ENCODE assay signal across 23 cellular contexts in genomic region chr1:2043886-2044285, GRCh38. TPM values are rescaled to one million over a fixed set of nuclear protein-coding genes. Genes with fewer than 3 reads are reported as not detected.
DNase-seq lines count a peak whose midpoint lies in the region; ATAC-seq and TF ChIP-seq lines count a peak whose summit lies in the region.
"Had no signal": no experiment of that assay in that cellular context is flagged by ENCODE, and none has a peak within 500 bp of the region (broad histone marks: within the 10 kb centered on the region; RNA-seq: fewer than 3 reads in every experiment).

No MANE protein-coding gene starts in this region.

- H4K5ac ChIP-seq in IMR-90 (ENCODE audit: low read depth, low read length): no peak overlapping the region

- BruUV-seq in IMR-90 (replicated peaks; lab: Mats Ljungman, UMichigan): no TSS peak

- no peaks in the 10 kb centered on the region for H3K9me3 Mint-ChIP-seq in activated CD4-positive, alpha-beta T cell treated with anti-CD3 and anti-CD28 coated beads for 36 hours (ENCODE audit: low read depth)
- no peaks in the 10 kb centered on the region for H3K9me3 Mint-ChIP-seq in effector memory CD8-positive, alpha-beta T cell

- no peak overlapping the region for H2AK5ac ChIP-seq in IMR-90 (ENCODE audit: low read depth, low read length)
- peak overlapping the region; percentile 94 for H2AK5ac ChIP-seq in neuronal stem cell (ENCODE audit: low read depth, low read length)

- in situ Hi-C loops in IMR-90 (cut with MboI; ENCODE audit: low sequenced_read_pairs): loop anchor here (10.0 kb wide), 1 partner anchor 89 kb away; no protein-coding TSS in a partner anchor

- H2AK9ac ChIP-seq in IMR-90 (replicated peaks; ENCODE audit: low read depth, low read length, poor library complexity): no peak overlapping the region

- H3K4me3 ChIP-seq in IMR-90 (ENCODE audit: insufficient read depth, low read depth, low read length) (no peak overlapping the region), neuronal stem cell (ENCODE audit: low read length in 2 of 2) (no peak overlapping the region)

- H3K79me1 ChIP-seq in IMR-90 (ENCODE audit: low read depth in 1 of 2, low read length in 2 of 2) (no peaks in the 10 kb centered on the region), neuronal stem cell (ENCODE audit: low read depth, low read length) (no peaks in the 10 kb centered on the region)

- H3K9ac ChIP-seq in IMR-90 (ENCODE audit: low read depth, low read length) (no peak overlapping the region), neuronal stem cell (ENCODE audit: low read depth, low read length, poor library complexity) (peak overlapping the region; percentile 44)
- H3K9ac ChIP-seq: SK-N-SH had no signal

- TF ChIP-seq POLR2A in IMR-90 (IDR thresholded peaks at IDR 0.05; ENCODE audit: low read depth, low read length): no peak

- H2BK12ac ChIP-seq in neuronal stem cell (ENCODE audit: low read length): peak overlapping the region; percentile 98

- H2AFZ ChIP-seq in IMR-90 (replicated peaks; ENCODE audit: low read length, poor library complexity) (peak overlapping the region; percentile 32), neuronal stem cell (ENCODE audit: low read length) (no peak overlapping the region)

- H3K27me3 ChIP-seq in IMR-90 (ENCODE audit: control insufficient read depth, insufficient read depth, low read length) (peaks cover 43% of the 10 kb centered on the region), neuronal stem cell (ENCODE audit: control insufficient read depth in 3 of 3, insufficient read depth in 3 of 3, low read depth in 1 of 3, low read length in 3 of 3) (peaks cover 0 to 83% (median 24%) of the 10 kb centered on the region in 3 experiments)
- H3K27me3 ChIP-seq: testis had no signal

- peaks cover 8% of the 10 kb centered on the region for H3K27me3 Mint-ChIP-seq in activated CD4-positive, alpha-beta T cell treated with anti-CD3 and anti-CD28 coated beads for 36 hours
- H3K27me3 Mint-ChIP-seq in effector memory CD8-positive, alpha-beta T cell: peaks cover 0 to 10% of the 10 kb centered on the region in 2 donors

- no peak overlapping the region for H4K8ac ChIP-seq in IMR-90 (ENCODE audit: low read depth in 2 of 2, low read length in 2 of 2)
- peak overlapping the region; percentile 23 for H4K8ac ChIP-seq in neuronal stem cell (ENCODE audit: low read depth, low read length)

- dilution Hi-C loops in IMR-90 (cut with HindIII; ENCODE audit: low sequenced_read_pairs, unreplicated experiment): no loop called here

- H2BK15ac ChIP-seq in IMR-90 (ENCODE audit: low read depth, low read length): no peak overlapping the region
- peak overlapping the region; percentile 85 for H2BK15ac ChIP-seq in neuronal stem cell (ENCODE audit: low read length)

- no peak for ATAC-seq in activated CD4-positive, alpha-beta T cell treated with anti-CD3 and anti-CD28 coated beads for 36 hours
- no peak for ATAC-seq in IMR-90 (ENCODE audit: low read depth)
- ATAC-seq in effector memory CD8-positive, alpha-beta T cell (replicated peaks): no peak

- no peaks in the 10 kb centered on the region; the same call in 1 of the 2 replicates for H4K20me1 ChIP-seq in IMR-90 (ENCODE audit: insufficient read depth, low read length)

- no peak for TF ChIP-seq CTCF in IMR-90 (conservative IDR thresholded peaks at IDR 0.05; ENCODE audit: low read depth, low read length)

- no peaks in the 10 kb centered on the region for H3K9me1 ChIP-seq in IMR-90 (ENCODE audit: insufficient read depth, low read length)

- POLR2A ChIA-PET in activated CD4-positive, alpha-beta T cell treated with anti-CD3 and anti-CD28 coated beads for 36 hours (lab: Charles Lee): no interaction called here
- POLR2A ChIA-PET in IMR-90 (lab: Charles Lee; ENCODE audit: unreplicated experiment): no interaction called here

- no peak overlapping the region for H2BK5ac ChIP-seq in IMR-90 (ENCODE audit: low read depth, low read length, poor library complexity, severe bottlenecking)
- peak overlapping the region; percentile 66 for H2BK5ac ChIP-seq in neuronal stem cell (ENCODE audit: low read length)

- intact Hi-C loops in activated CD4-positive, alpha-beta T cell treated with anti-CD3 and anti-CD28 coated beads for 36 hours (cut with DNase I, micrococcal nuclease): loop anchor here in 1 of 2 experiments (1.0 kb wide), 1 partner anchor 84 kb away; no protein-coding TSS in a partner anchor
- intact Hi-C loops in IMR-90 (cut with micrococcal nuclease): no loop called here

- H3K27ac Mint-ChIP-seq in activated CD4-positive, alpha-beta T cell treated with anti-CD3 and anti-CD28 coated beads for 36 hours: no peak overlapping the region
- H3K27ac Mint-ChIP-seq in effector memory CD8-positive, alpha-beta T cell: no peak overlapping the region

- H3K4me1 ChIP-seq in IMR-90 (ENCODE audit: control insufficient read depth, insufficient read depth, low read length) (peaks cover 2% of the 10 kb centered on the region; the same call in 1 of the 2 replicates), neuronal stem cell (ENCODE audit: control insufficient read depth in 2 of 2, insufficient read depth in 1 of 2, low read depth in 1 of 2, low read length in 2 of 2) (peaks cover 3 to 20% of the 10 kb centered on the region in 2 donors)
- H3K4me1 ChIP-seq: A549, psoas muscle had no signal

- H3K36me3 ChIP-seq in IMR-90 (ENCODE audit: control insufficient read depth, insufficient read depth, low read length): no peaks in the 10 kb centered on the region
- H3K36me3 ChIP-seq in neuronal stem cell (replicated peaks in 1 of 2; ENCODE audit: control insufficient read depth in 2 of 2, insufficient read depth in 2 of 2, low read length in 2 of 2): no peaks in the 10 kb centered on the region

- CTCF ChIA-PET in activated CD4-positive, alpha-beta T cell treated with anti-CD3 and anti-CD28 coated beads for 36 hours (lab: Charles Lee): interaction anchor here (0.6 to 5.2 kb wide), 16 partner anchors 12 to 786 kb away, joined by 3 to 51 read pairs (median 4); no protein-coding TSS in a partner anchor
- CTCF ChIA-PET in IMR-90 (lab: Yijun Ruan, JAX): interaction anchor here (0.6 to 2.4 kb wide), 7 partner anchors 18 to 190 kb away, joined by 3 to 10 read pairs (median 5); partner anchors contain the start of gene CFAP74

- H4K91ac ChIP-seq in IMR-90 (ENCODE audit: insufficient read depth, low read depth, low read length) (no peak overlapping the region), neuronal stem cell (ENCODE audit: low read depth, low read length, poor library complexity) (no peak overlapping the region)

- H3K56ac ChIP-seq in IMR-90 (ENCODE audit: extremely low read depth, insufficient read depth, low read length): no peak overlapping the region

- H3K36me3 Mint-ChIP-seq in activated CD4-positive, alpha-beta T cell treated with anti-CD3 and anti-CD28 coated beads for 36 hours (ENCODE audit: low read depth): no peaks in the 10 kb centered on the region
- peaks cover 6% of the 10 kb centered on the region for H3K36me3 Mint-ChIP-seq in effector memory CD8-positive, alpha-beta T cell (ENCODE audit: insufficient read depth)

- H3K27ac ChIP-seq in IMR-90 (ENCODE audit: insufficient read depth, low read length) (no peak overlapping the region), neuronal stem cell (replicated peaks; ENCODE audit: low read length) (no peak overlapping the region)
- H3K27ac ChIP-seq: C4-2B, psoas muscle, testis had no signal

- peaks cover 15% of the 10 kb centered on the region for H3K4me1 Mint-ChIP-seq in activated CD4-positive, alpha-beta T cell treated with anti-CD3 and anti-CD28 coated beads for 36 hours
- peaks cover 10 to 13% of the 10 kb centered on the region in 2 donors for H3K4me1 Mint-ChIP-seq in effector memory CD8-positive, alpha-beta T cell (ENCODE audit: low read depth in 2 of 2)

- TF ChIP-seq RAD21 in IMR-90 (IDR thresholded peaks at IDR 0.05; ENCODE audit: low read length): no peak

- H3K14ac ChIP-seq in IMR-90 (replicated peaks; ENCODE audit: low read depth, low read length): no peak overlapping the region
- H3K14ac ChIP-seq in neuronal stem cell (ENCODE audit: low read length): peak overlapping the region; percentile 21

- H3K9me3 ChIP-seq in IMR-90 (ENCODE audit: control insufficient read depth, insufficient read depth, low read length) (no peaks in the 10 kb centered on the region), neuronal stem cell (replicated peaks in 1 of 2; ENCODE audit: control insufficient read depth in 2 of 2, insufficient read depth in 1 of 2, low read depth in 1 of 2, low read length in 2 of 2) (peaks cover 0 to 2% of the 10 kb centered on the region in 2 donors)
- H3K9me3 ChIP-seq: A549, psoas muscle, SK-N-SH, testis had no signal

- H2BK120ac ChIP-seq in IMR-90 (ENCODE audit: low read depth, low read length) (no peak overlapping the region), neuronal stem cell (ENCODE audit: low read depth, low read length) (no peak overlapping the region)

- DNase-seq in activated CD4-positive, alpha-beta T cell treated with anti-CD3 and anti-CD28 coated beads for 36 hours: no peak
- DNase-seq in activated CD4-positive, alpha-beta T cell treated with anti-CD3 and anti-CD28 coated beads for 1 hour: no peak
- DNase-seq in IMR-90 (no peak), neuronal stem cell (ENCODE audit: low spot score) (no peak), DMS153 treated with DMSO at 0.1 percent for 48 hours (lab: John Stamatoyannopoulos, UW; ENCODE audit: unreplicated experiment) (no peak), midbrain (lab: John Stamatoyannopoulos, UW) (no peak)
- no peak for DNase-seq in effector memory CD8-positive, alpha-beta T cell
- DNase-seq in activated effector memory CD4-positive, alpha-beta T cell treated with anti-CD3 and anti-CD28 coated beads, Interleukin-2, amount 50 U/mL, for 16 hours: no peak
- DNase-seq: cerebellar nuclear complex; DND-41; effector memory CD4-positive, alpha-beta T cell; GOT3; NCI-H1436 treated with DMSO at 0.1 percent for 48 hours; psoas muscle; stimulated activated CD4-positive, alpha-beta T cell treated with anti-CD3 and anti-CD28 coated beads, Interleukin-4, amount 100 ng/mL, for 4 hours had no signal

- H3K4me2 ChIP-seq in IMR-90 (ENCODE audit: low read depth, low read length): no peak overlapping the region
- H3K4me2 ChIP-seq in neuronal stem cell (ENCODE audit: insufficient read depth, low read length, poor library complexity, severe bottlenecking): no peak overlapping the region
- H3K4me2 ChIP-seq: SK-N-SH had no signal

- no peak overlapping the region for H3K18ac ChIP-seq in IMR-90 (ENCODE audit: low read depth, low read length)
- peak overlapping the region; percentile 83 for H3K18ac ChIP-seq in neuronal stem cell (ENCODE audit: low read length)

- H3K4ac ChIP-seq in IMR-90 (ENCODE audit: low read depth, low read length) (no peak overlapping the region), neuronal stem cell (ENCODE audit: low read length) (no peak overlapping the region)

- WGBS in IMR-90 (ENCODE audit: extremely low coverage in 2 of 2, insufficient read length in 1 of 2), 2 experiments: 100% methylated on average over 3 of the region's 4 CpGs; no CpG with 5 or more reads in 1 of the 2 experiments
- no CpG with 5 or more reads among the region's 4 CpGs for WGBS in neuronal stem cell (ENCODE audit: extremely low coverage in 2 of 2, insufficient read length in 2 of 2, insufficient replicate concordance in 1 of 2), 2 donors

- no peak overlapping the region for H2BK20ac ChIP-seq in IMR-90 (ENCODE audit: low read depth, low read length)

- H3K23ac ChIP-seq in IMR-90 (ENCODE audit: low read depth, low read length) (no peak overlapping the region), neuronal stem cell (ENCODE audit: low read depth, low read length, poor library complexity) (peak overlapping the region; percentile 93)

- H3K4me3 Mint-ChIP-seq in activated CD4-positive, alpha-beta T cell treated with anti-CD3 and anti-CD28 coated beads for 36 hours: peak overlapping the region; percentile 44
- H3K4me3 Mint-ChIP-seq in effector memory CD8-positive, alpha-beta T cell: peak overlapping the region; percentile 32 to 34

RNA-seq across cellular contexts. Expression of gene PRKCZ, which starts 6.3 kb away (rescaled TPM):
- 10 to 100 TPM in 1 of 2 experiments, 1 to 10 TPM in 1; 9.8 to 10.9 TPM for total RNA-seq in activated CD4-positive, alpha-beta T cell treated with anti-CD3 and anti-CD28 coated beads for 36 hours
- total RNA-seq in IMR-90 (2012; rRNA removed): 2.0 and 2.8 TPM in 2 replicates
- polyA plus RNA-seq in IMR-90 (2012; rRNA removed): 3.5 and 4.4 TPM in 2 replicates
- 3.8 and 4.0 TPM in 2 replicates for polyA plus RNA-seq in IMR-90 (2012; cell fraction: cytosol; rRNA removed)
- 5.9 and 7.4 TPM in 2 replicates for polyA plus RNA-seq in IMR-90 (2012; cell fraction: nucleus; rRNA removed; ENCODE audit: low replicate concordance)
- 29.7 TPM for polyA plus RNA-seq in neuronal stem cell (2013, experiment 1 of 2)
- polyA plus RNA-seq in neuronal stem cell (2013, experiment 2 of 2): 28.1 TPM

RNA-seq across cellular contexts. Expression of gene GABRD, which starts 24.7 kb away (rescaled TPM):
- total RNA-seq in activated CD4-positive, alpha-beta T cell treated with anti-CD3 and anti-CD28 coated beads for 36 hours: not detected
- not detected in 2 replicates for total RNA-seq in IMR-90 (2012; rRNA removed)
- not detected in 2 replicates for polyA plus RNA-seq in IMR-90 (2012; rRNA removed)
- not detected in 2 replicates for polyA plus RNA-seq in IMR-90 (2012; cell fraction: cytosol; rRNA removed)
- polyA plus RNA-seq in IMR-90 (2012; cell fraction: nucleus; rRNA removed; ENCODE audit: low replicate concordance): not detected in 2 replicates
- 0.08 TPM for polyA plus RNA-seq in neuronal stem cell (2013, experiment 1 of 2)
- 0.04 TPM for polyA plus RNA-seq in neuronal stem cell (2013, experiment 2 of 2)
- total RNA-seq: fibroblast of lung, liver, M059J, smooth muscle cell had no signal
- polyA plus RNA-seq: fibroblast of lung, smooth muscle cell had no signal

RNA-seq across cellular contexts. Expression of gene CFAP74, which starts 40.3 kb away (rescaled TPM):
- under 1 TPM in 1 of 2 experiments, not detected in 1; 0.25 TPM for total RNA-seq in activated CD4-positive, alpha-beta T cell treated with anti-CD3 and anti-CD28 coated beads for 36 hours
- total RNA-seq in IMR-90 (2012; rRNA removed): not detected in 2 replicates
- polyA plus RNA-seq in IMR-90 (2012; rRNA removed): not detected in 2 replicates
- polyA plus RNA-seq in IMR-90 (2012; cell fraction: cytosol; rRNA removed): not detected in 2 replicates
- 0.02 TPM in 1 of 2 replicates, not detected in the other for polyA plus RNA-seq in IMR-90 (2012; cell fraction: nucleus; rRNA removed; ENCODE audit: low replicate concordance)
- polyA plus RNA-seq in neuronal stem cell (2013, experiment 1 of 2): 0.31 TPM
- 0.22 TPM for polyA plus RNA-seq in neuronal stem cell (2013, experiment 2 of 2)
- total RNA-seq: fibroblast of lung, M059J, psoas muscle, smooth muscle cell had no signal
- polyA plus RNA-seq: fibroblast of lung, SK-N-SH, smooth muscle cell had no signal
